ENCODE assay signal across 14 cellular contexts in the genomic region with DNA sequence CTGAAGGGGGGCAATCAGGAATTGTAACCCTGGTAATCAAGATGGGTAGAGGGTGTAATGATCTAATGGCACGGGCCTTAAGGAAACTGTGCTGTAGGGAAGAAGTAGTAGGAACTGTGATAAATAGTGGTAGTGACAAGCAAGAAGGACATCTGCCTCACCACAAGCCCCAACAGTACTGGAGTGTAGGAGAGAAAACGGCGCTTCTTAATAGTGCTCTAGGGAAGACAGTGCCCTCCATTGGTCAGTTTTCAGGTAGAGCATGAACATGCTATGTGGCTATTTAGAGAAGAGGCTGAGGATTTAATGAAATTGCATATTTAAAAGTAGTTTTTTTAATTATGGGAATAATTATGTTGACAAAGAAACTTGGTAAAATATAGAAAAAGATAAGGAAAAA. TPM values are rescaled to one million over a fixed set of nuclear protein-coding genes. Genes with fewer than 3 reads are reported as not detected.
DNase-seq lines count a peak whose midpoint lies in the region; ATAC-seq and TF ChIP-seq lines count a peak whose summit lies in the region.
"Had no signal": no experiment of that assay in that cellular context is flagged by ENCODE, and none has a peak within 500 bp of the region (broad histone marks: within the 10 kb centered on the region; RNA-seq: fewer than 3 reads in every experiment).

No MANE protein-coding gene starts in this region.

- H3K4me1 Mint-ChIP-seq in activated naive CD4-positive, alpha-beta T cell treated with anti-CD3 and anti-CD28 coated beads for 36 hours (ENCODE audit: low read depth) = peaks cover 30% of the 10 kb centered on the region
- H3K4me1 Mint-ChIP-seq in chondrocyte (ENCODE audit: low read depth) (peaks cover 4% of the 10 kb centered on the region), Calu3 (ENCODE audit: low read depth, unreplicated experiment) (no peaks in the 10 kb centered on the region)
- peaks cover 42% of the 10 kb centered on the region for H3K4me1 Mint-ChIP-seq in stimulated activated naive CD8-positive, alpha-beta T cell treated with anti-CD3 and anti-CD28 coated beads, Interleukin-15, amount 100 ng/mL, for 72 hours

- TF ChIP-seq CTCF in chondrocyte (IDR thresholded peaks at IDR 0.05) (peak; percentile 41), lower lobe of right lung (IDR thresholded peaks at IDR 0.05) (no peak), Calu3 (IDR thresholded peaks at IDR 0.05; ENCODE audit: unreplicated experiment) (no peak)

- peaks cover 26% of the 10 kb centered on the region for H3K36me3 ChIP-seq in lower lobe of right lung

- CTCF ChIA-PET in activated naive CD4-positive, alpha-beta T cell treated with anti-CD3 and anti-CD28 coated beads for 36 hours (lab: Charles Lee) = no interaction called here
- CTCF ChIA-PET in Calu3 (lab: Charles Lee) = no interaction called here

- peaks cover 29% of the 10 kb centered on the region for H3K36me3 Mint-ChIP-seq in activated naive CD4-positive, alpha-beta T cell treated with anti-CD3 and anti-CD28 coated beads for 36 hours (ENCODE audit: low read depth)
- H3K36me3 Mint-ChIP-seq in chondrocyte (ENCODE audit: low read depth) (peaks cover 18% of the 10 kb centered on the region), Calu3 (ENCODE audit: insufficient read depth, unreplicated experiment) (peaks cover 9% of the 10 kb centered on the region)

- no TSS peak for BruUV-seq in Calu3 (replicated peaks; lab: Mats Ljungman, UMichigan)

- H3K27me3 Mint-ChIP-seq in activated naive CD4-positive, alpha-beta T cell treated with anti-CD3 and anti-CD28 coated beads for 36 hours (ENCODE audit: low read depth) = no peaks in the 10 kb centered on the region
- no peaks in the 10 kb centered on the region for H3K27me3 Mint-ChIP-seq in chondrocyte (ENCODE audit: low read depth)
- H3K27me3 Mint-ChIP-seq in stimulated activated naive CD8-positive, alpha-beta T cell treated with anti-CD3 and anti-CD28 coated beads, Interleukin-15, amount 100 ng/mL, for 72 hours = no peaks in the 10 kb centered on the region
- H3K27me3 Mint-ChIP-seq in Calu3 (ENCODE audit: unreplicated experiment) = no peaks in the 10 kb centered on the region
- H3K27me3 Mint-ChIP-seq: activated naive CD8-positive, alpha-beta T cell treated with anti-CD3 and anti-CD28 coated beads, Interleukin-2, amount 50 U/mL, for 24 hours had no signal

- peak; percentile 49 for DNase-seq in activated naive CD4-positive, alpha-beta T cell treated with anti-CD3 and anti-CD28 coated beads for 36 hours
- no peak for DNase-seq in activated naive CD4-positive, alpha-beta T cell treated with Interleukin-2 at 50 U/mL for 16 hours
- peak; percentile 84 for DNase-seq in NCI-H82 (lab: John Stamatoyannopoulos, UW)
- DNase-seq in chondrocyte (ENCODE audit: low spot score) = no peak
- no peak for DNase-seq in stimulated activated naive CD8-positive, alpha-beta T cell treated with anti-CD3 and anti-CD28 coated beads, Interleukin-15, amount 100 ng/mL, for 72 hours
- DNase-seq in NCI-H1436 (lab: John Stamatoyannopoulos, UW) = no peak
- DNase-seq in lower lobe of right lung = no peak
- DNase-seq in Calu3 = no peak
- DNase-seq: head of caudate nucleus, NCI-H524 treated with DMSO at 0.1 percent for 48 hours, substantia nigra, SW 1271 had no signal

- ATAC-seq in stimulated activated naive CD8-positive, alpha-beta T cell treated with anti-CD3 and anti-CD28 coated beads, Interleukin-15, amount 100 ng/mL, for 72 hours = peak; percentile 34
- ATAC-seq in lower lobe of right lung = no peak

- H3K9me3 ChIP-seq in lower lobe of right lung = no peaks in the 10 kb centered on the region

- intact Hi-C loops in activated naive CD4-positive, alpha-beta T cell treated with anti-CD3 and anti-CD28 coated beads for 36 hours (cut with micrococcal nuclease) = loop anchor here (1.0 kb wide), 1 partner anchor 78 kb away; no protein-coding TSS in a partner anchor
- intact Hi-C loops in lower lobe of right lung (cut with DNase I) (no loop called here), Calu3 (cut with micrococcal nuclease; ENCODE audit: unreplicated experiment) (loop anchor here (10.0 kb wide), 1 partner anchor 97 kb away; the partner anchor contains the start of gene DPH5)

- H3K27me3 ChIP-seq in lower lobe of right lung (ENCODE audit: low read depth) = no peaks in the 10 kb centered on the region

- no peak overlapping the region for H3K27ac ChIP-seq in lower lobe of right lung

- peaks cover 16% of the 10 kb centered on the region for H3K9me3 Mint-ChIP-seq in activated naive CD4-positive, alpha-beta T cell treated with anti-CD3 and anti-CD28 coated beads for 36 hours
- H3K9me3 Mint-ChIP-seq in chondrocyte (ENCODE audit: low read depth) (peaks cover 2% of the 10 kb centered on the region), Calu3 (ENCODE audit: low read depth, unreplicated experiment) (no peaks in the 10 kb centered on the region)
- peaks cover 7 to 8% of the 10 kb centered on the region in 2 donors for H3K9me3 Mint-ChIP-seq in stimulated activated naive CD8-positive, alpha-beta T cell treated with anti-CD3 and anti-CD28 coated beads, Interleukin-15, amount 100 ng/mL, for 72 hours

- H3K4me1 ChIP-seq in lower lobe of right lung = peaks cover 5% of the 10 kb centered on the region

- H3K27ac Mint-ChIP-seq in activated naive CD4-positive, alpha-beta T cell treated with anti-CD3 and anti-CD28 coated beads for 36 hours = no peak overlapping the region
- H3K27ac Mint-ChIP-seq in chondrocyte (ENCODE audit: unreplicated experiment) (no peak overlapping the region), Calu3 (ENCODE audit: unreplicated experiment) (no peak overlapping the region)
- H3K27ac Mint-ChIP-seq in stimulated activated naive CD8-positive, alpha-beta T cell treated with anti-CD3 and anti-CD28 coated beads, Interleukin-15, amount 100 ng/mL, for 72 hours = no peak overlapping the region

- H3K4me3 Mint-ChIP-seq in activated naive CD4-positive, alpha-beta T cell treated with anti-CD3 and anti-CD28 coated beads for 36 hours = no peak overlapping the region
- no peak overlapping the region for H3K4me3 Mint-ChIP-seq in chondrocyte (ENCODE audit: unreplicated experiment)
- no peak overlapping the region for H3K4me3 Mint-ChIP-seq in stimulated activated naive CD8-positive, alpha-beta T cell treated with anti-CD3 and anti-CD28 coated beads, Interleukin-15, amount 100 ng/mL, for 72 hours
- no peak overlapping the region for H3K4me3 Mint-ChIP-seq in Calu3 (ENCODE audit: low read depth, unreplicated experiment)
- H3K4me3 Mint-ChIP-seq: activated naive CD8-positive, alpha-beta T cell treated with anti-CD3 and anti-CD28 coated beads, Interleukin-2, amount 50 U/mL, for 24 hours had no signal

- H3K4me3 ChIP-seq in lower lobe of right lung = no peak overlapping the region
- H3K4me3 ChIP-seq: lung had no signal

RNA-seq across cellular contexts. Expression of gene SLC30A7, which starts 32.2 kb away (rescaled TPM):
- 10 to 100 TPM; 32.4 to 32.6 TPM for total RNA-seq in activated naive CD4-positive, alpha-beta T cell treated with anti-CD3 and anti-CD28 coated beads for 36 hours
- total RNA-seq in chondrocyte (46.1 to 49.5 TPM (median 46.2 TPM) in 3 replicates), lower lobe of right lung (35.6 TPM), Calu3 (2022) (38.2 and 39.4 TPM in 2 replicates)

RNA-seq across cellular contexts. Expression of gene EXTL2, which starts 33.5 kb away (rescaled TPM):
- 1 to 10 TPM; 3.1 to 3.3 TPM for total RNA-seq in activated naive CD4-positive, alpha-beta T cell treated with anti-CD3 and anti-CD28 coated beads for 36 hours
- total RNA-seq in chondrocyte (24.7 to 36.1 TPM (median 26.0 TPM) in 3 replicates), lower lobe of right lung (10.2 TPM), Calu3 (2022) (11.4 and 13.8 TPM in 2 replicates)

Comparison
In these comparisons a context has a peak if more than half of its experiments do, and no peak if none do; other contexts are left out.
1. DNase-seq: peak in activated naive CD4-positive, alpha-beta T cell treated with anti-CD3 and anti-CD28 coated beads for 36 hours (single experiment) and NCI-H82 (single experiment); none in activated naive CD4-positive, alpha-beta T cell treated with Interleukin-2 at 50 U/mL for 16 hours (single experiment), chondrocyte (single experiment), stimulated activated naive CD8-positive, alpha-beta T cell treated with anti-CD3 and anti-CD28 coated beads, Interleukin-15, amount 100 ng/mL, for 72 hours (0 of 2), NCI-H1436 (single experiment), lower lobe of right lung (single experiment) and Calu3 (single experiment).